8 cellular contexts compared by ENCODE assay signal in the genomic region with DNA sequence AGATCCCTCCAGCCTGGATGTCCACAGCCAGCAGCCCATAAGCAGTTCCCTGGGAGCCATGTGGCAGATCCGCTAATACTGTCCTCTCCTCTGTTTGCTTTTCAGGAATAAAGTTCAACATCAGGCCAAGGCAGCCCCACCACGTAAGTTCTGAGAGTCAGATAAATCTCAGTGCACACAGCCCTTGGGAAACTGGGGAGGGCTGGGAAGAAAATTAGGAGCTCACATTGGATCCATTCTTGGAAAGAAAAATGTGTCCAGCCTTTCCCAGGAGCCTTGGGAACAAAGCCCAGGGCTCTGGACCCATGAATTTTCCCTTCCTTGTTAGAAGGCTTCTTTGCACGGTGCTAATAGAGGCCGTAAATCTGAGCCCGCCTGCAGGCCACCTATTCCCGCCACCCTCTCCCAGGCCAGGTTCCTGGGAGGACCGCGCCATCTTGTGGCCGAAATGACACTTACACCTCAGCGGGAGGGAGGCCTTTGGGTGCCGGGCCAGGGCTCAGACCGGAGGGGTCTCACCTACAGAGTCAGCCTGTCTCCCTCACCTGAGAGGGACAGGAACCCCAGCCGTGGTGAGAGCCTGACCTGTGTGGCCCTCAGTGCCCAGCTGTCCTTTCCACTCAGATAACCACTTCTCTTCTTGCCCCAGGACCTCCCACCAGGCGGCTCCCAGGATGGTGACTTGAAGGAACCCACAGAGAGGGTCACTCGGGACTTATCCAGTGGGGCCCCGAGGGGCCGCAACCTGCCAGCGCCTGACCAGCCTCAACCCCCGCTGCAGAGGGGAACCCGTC. TPM values are rescaled to one million over a fixed set of nuclear protein-coding genes. Genes with fewer than 3 reads are reported as not detected.
DNase-seq lines count a peak whose midpoint lies in the region; ATAC-seq and TF ChIP-seq lines count a peak whose summit lies in the region.

No MANE protein-coding gene starts in this region.

- H3K4me1 ChIP-seq in Karpas-422 (ENCODE audit: low read length) (no peaks in the 10 kb centered on the region), PC-9 (replicated peaks; ENCODE audit: insufficient read depth) (no peaks in the 10 kb centered on the region), neural progenitor cell (no peaks in the 10 kb centered on the region), tibial artery (no peaks in the 10 kb centered on the region)

- no peaks in the 10 kb centered on the region for H3K79me2 ChIP-seq in Karpas-422 (ENCODE audit: low read length)
- H3K79me2 ChIP-seq in PC-9 (ENCODE audit: low read depth) = no peaks in the 10 kb centered on the region
- H3K79me2 ChIP-seq in neural progenitor cell (ENCODE audit: low read depth) = no peaks in the 10 kb centered on the region

- no peaks in the 10 kb centered on the region for H3K9me3 Mint-ChIP-seq in activated T-cell treated with anti-CD3 and anti-CD28 coated beads, Interleukin-2, amount 50 U/mL, for 72 hours
- no peaks in the 10 kb centered on the region for H3K9me3 Mint-ChIP-seq in neural progenitor cell

- no peak overlapping the region for H3K4me2 ChIP-seq in Karpas-422 (ENCODE audit: low read depth, low read length, poor library complexity, severe bottlenecking)
- no peak overlapping the region for H3K4me2 ChIP-seq in PC-9
- H3K4me2 ChIP-seq in neural progenitor cell = no peak overlapping the region

- no peaks in the 10 kb centered on the region for H3K36me3 Mint-ChIP-seq in activated T-cell treated with anti-CD3 and anti-CD28 coated beads, Interleukin-2, amount 50 U/mL, for 72 hours (ENCODE audit: insufficient read depth in 2 of 2)
- no peaks in the 10 kb centered on the region for H3K36me3 Mint-ChIP-seq in neural progenitor cell

- CTCF ChIA-PET in PC-9 (lab: Charles Lee) = interaction anchor here (0.5 to 1.2 kb wide), 4 partner anchors 341 to 612 kb away, joined by 3 to 6 read pairs (median 6); no protein-coding TSS in a partner anchor

- no peaks in the 10 kb centered on the region for H3K36me3 ChIP-seq in Karpas-422 (ENCODE audit: insufficient read depth, low read length)
- no peaks in the 10 kb centered on the region for H3K36me3 ChIP-seq in PC-9 (ENCODE audit: low read depth)
- H3K36me3 ChIP-seq in neural progenitor cell = no peaks in the 10 kb centered on the region
- H3K36me3 ChIP-seq in tibial artery = no peaks in the 10 kb centered on the region

- H3K9me2 ChIP-seq in Karpas-422 (replicated peaks; ENCODE audit: insufficient read depth, low read length) (no peaks in the 10 kb centered on the region), PC-9 (ENCODE audit: insufficient read depth) (no peaks in the 10 kb centered on the region)

- H3K27me3 ChIP-seq in Karpas-422 (ENCODE audit: low read length) (no peaks in the 10 kb centered on the region), PC-9 (ENCODE audit: insufficient read depth, low read depth) (peaks cover 49% of the 10 kb centered on the region), neural progenitor cell (no peaks in the 10 kb centered on the region), tibial artery (peaks cover 0 to 78% of the 10 kb centered on the region in 2 donors)

- H3K4me3 ChIP-seq in Karpas-422 (ENCODE audit: low read length) (no peak overlapping the region), PC-9 (no peak overlapping the region), fibroblast of mammary gland (ENCODE audit: control insufficient read depth, low read depth, low read length) (no peak overlapping the region), neural progenitor cell (no peak overlapping the region), tibial artery (no peak overlapping the region)

- peak; percentile 73 to 77 for ATAC-seq in activated T-cell treated with anti-CD3 and anti-CD28 coated beads, Interleukin-2, amount 50 U/mL, for 72 hours (replicated peaks in 1 of 2)
- ATAC-seq in HG02938 (IDR thresholded peaks at IDR 0.05; ENCODE audit: unreplicated experiment) = no peak

- H3K27me3 Mint-ChIP-seq in activated T-cell treated with anti-CD3 and anti-CD28 coated beads, Interleukin-2, amount 50 U/mL, for 72 hours (ENCODE audit: low read depth) = peaks cover 7% of the 10 kb centered on the region
- peaks cover 16% of the 10 kb centered on the region for H3K27me3 Mint-ChIP-seq in neural progenitor cell (ENCODE audit: insufficient read depth, low read depth)

- TF ChIP-seq CTCF in PC-9 (conservative IDR thresholded peaks at IDR 0.05) = peak; percentile 89
- TF ChIP-seq CTCF in fibroblast of mammary gland (conservative IDR thresholded peaks at IDR 0.05; ENCODE audit: control insufficient read depth, insufficient read depth, low read depth, low read length) = peak; percentile 70
- TF ChIP-seq CTCF in neural progenitor cell (IDR thresholded peaks at IDR 0.05) = peak; percentile 82
- TF ChIP-seq CTCF in tibial artery (IDR thresholded peaks at IDR 0.05) = peak; percentile 73 to 77

- H3K4me1 Mint-ChIP-seq in activated T-cell treated with anti-CD3 and anti-CD28 coated beads, Interleukin-2, amount 50 U/mL, for 72 hours (ENCODE audit: low read depth) = no peaks in the 10 kb centered on the region
- no peaks in the 10 kb centered on the region for H3K4me1 Mint-ChIP-seq in neural progenitor cell

- intact Hi-C loops in PC-9 (cut with micrococcal nuclease; ENCODE audit: unreplicated experiment) (loop anchor here (1.0 to 5.0 kb wide), 5 partner anchors 341 to 644 kb away; no protein-coding TSS in a partner anchor), tibial artery (cut with DNase I; ENCODE audit: low total_unique reads) (loop anchor here (2.0 to 10.0 kb wide), 2 partner anchors 341 to 537 kb away; no protein-coding TSS in a partner anchor)

- BruUV-seq in PC-9 (replicated peaks; lab: Mats Ljungman, UMichigan) = no TSS peak

- no peak overlapping the region for H3K27ac Mint-ChIP-seq in activated T-cell treated with anti-CD3 and anti-CD28 coated beads, Interleukin-2, amount 50 U/mL, for 72 hours
- H3K27ac Mint-ChIP-seq in neural progenitor cell = no peak overlapping the region

- H3K9ac ChIP-seq in Karpas-422 (ENCODE audit: low read length) = no peak overlapping the region
- no peak overlapping the region for H3K9ac ChIP-seq in neural progenitor cell

- POLR2A ChIA-PET in PC-9 (lab: Charles Lee; ENCODE audit: unreplicated experiment) = no interaction called here

- H3K27ac ChIP-seq in Karpas-422 (ENCODE audit: low read length) = no peak overlapping the region
- H3K27ac ChIP-seq in PC-9 = no peak overlapping the region
- no peak overlapping the region for H3K27ac ChIP-seq in neural progenitor cell
- no peak overlapping the region for H3K27ac ChIP-seq in tibial artery

- H3F3A ChIP-seq in PC-9 (ENCODE audit: insufficient read depth, low read depth) (no peaks in the 10 kb centered on the region), neural progenitor cell (ENCODE audit: low read depth) (no peaks in the 10 kb centered on the region)

- DNase-seq in GM03348 (ENCODE audit: low spot score) (peak; percentile 90), Karpas-422 (peak; percentile 92), PC-9 (peak; percentile 46 to 72), fibroblast of mammary gland (ENCODE audit: low read depth) (peak; percentile 47), neural progenitor cell (ENCODE audit: low spot score) (peak; percentile 80), tibial artery (peak; percentile 53 to 77)
- peak; percentile 75 to 78 for DNase-seq in activated T-cell treated with anti-CD3 and anti-CD28 coated beads, Interleukin-2, amount 50 U/mL, for 72 hours

- no peak overlapping the region for H3K4me3 Mint-ChIP-seq in activated T-cell treated with anti-CD3 and anti-CD28 coated beads, Interleukin-2, amount 50 U/mL, for 72 hours
- H3K4me3 Mint-ChIP-seq in neural progenitor cell = no peak overlapping the region

- H4K20me1 ChIP-seq in Karpas-422 (ENCODE audit: insufficient read depth, low read depth, low read length) (peaks cover 7% of the 10 kb centered on the region; the same call in 1 of the 2 replicates), PC-9 (ENCODE audit: insufficient read depth) (no peaks in the 10 kb centered on the region), neural progenitor cell (ENCODE audit: low read depth) (peaks cover 34% of the 10 kb centered on the region)

- H3K9me3 ChIP-seq in Karpas-422 (ENCODE audit: low read length) = no peaks in the 10 kb centered on the region
- H3K9me3 ChIP-seq in PC-9 (ENCODE audit: insufficient read depth, low read depth) = no peaks in the 10 kb centered on the region
- no peaks in the 10 kb centered on the region for H3K9me3 ChIP-seq in neural progenitor cell (ENCODE audit: low read depth)
- H3K9me3 ChIP-seq in tibial artery = no peaks in the 10 kb centered on the region

- no peak overlapping the region for H2AFZ ChIP-seq in Karpas-422 (ENCODE audit: low read length)
- H2AFZ ChIP-seq in PC-9 = no peak overlapping the region
- no peak overlapping the region for H2AFZ ChIP-seq in neural progenitor cell (replicated peaks)

RNA-seq across cellular contexts. Expression of a gene that starts 25.2 kb away (rescaled TPM):
- total RNA-seq in Karpas-422 (2014; rRNA removed; shearing (Covaris generic); ENCODE audit: low replicate concordance) = not detected in 2 replicates
- total RNA-seq in PC-9 (2021) (13.8 and 20.4 TPM in 2 replicates), neural progenitor cell (ENCODE audit: low replicate concordance) (26.4 and 84.4 TPM in 2 replicates)
- total RNA-seq in activated T-cell treated with anti-CD3 and anti-CD28 coated beads, Interleukin-2, amount 50 U/mL, for 72 hours = 1 to 10 TPM; 7.3 to 8.2 TPM
